ENCODE assay signal across 11 cellular contexts in the genomic region with DNA sequence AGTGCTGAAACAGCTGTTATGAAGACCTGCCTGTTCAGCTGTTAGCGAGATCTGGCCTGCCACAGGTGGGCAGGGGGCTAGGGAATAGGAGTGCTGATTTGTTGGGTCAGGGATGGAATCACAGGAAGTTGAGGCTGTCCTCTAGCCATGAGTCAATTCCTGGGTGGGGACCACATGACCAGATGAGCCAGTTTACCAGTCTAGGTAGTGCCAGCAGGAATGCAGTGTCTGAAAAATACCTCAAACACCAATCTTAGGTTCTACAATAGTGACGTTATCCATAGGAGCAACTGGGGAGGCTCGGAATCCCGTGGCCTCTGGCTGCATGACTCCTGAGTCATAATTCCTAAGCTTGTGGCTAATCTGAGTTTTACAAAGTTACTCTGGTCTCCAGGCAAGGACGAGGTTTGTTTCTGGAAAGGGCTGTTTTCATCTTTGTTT. TPM values are rescaled to one million over a fixed set of nuclear protein-coding genes. Genes with fewer than 3 reads are reported as not detected.
DNase-seq lines count a peak whose midpoint lies in the region; ATAC-seq and TF ChIP-seq lines count a peak whose summit lies in the region.
"Had no signal": no experiment of that assay in that cellular context is flagged by ENCODE, and none has a peak within 500 bp of the region (broad histone marks: within the 10 kb centered on the region; RNA-seq: fewer than 3 reads in every experiment).

No MANE protein-coding gene starts in this region.

- peak overlapping the region; percentile 86 for H3K27ac ChIP-seq in PC-3 (ENCODE audit: low read length)
- H3K27ac ChIP-seq: SK-N-MC had no signal

- peak overlapping the region; percentile 45; the same call in 1 of the 2 replicates for H2AFZ ChIP-seq in PC-3 (ENCODE audit: low read length)

- H3F3A ChIP-seq in PC-3 (ENCODE audit: low read length, unreplicated experiment): peaks cover 10% of the 10 kb centered on the region

- no peaks in the 10 kb centered on the region for H3K36me3 Mint-ChIP-seq in neural crest cell (ENCODE audit: low read depth)
- no peaks in the 10 kb centered on the region for H3K36me3 Mint-ChIP-seq in activated CD8-positive, alpha-beta T cell treated with anti-CD3 and anti-CD28 coated beads, Interleukin-2, amount 10 ng/mL, durations not matched to agents 7 days and 5 days (ENCODE audit: low read depth)

- TF ChIP-seq CTCF in PC-3 (conservative IDR thresholded peaks at IDR 0.05; ENCODE audit: low read depth, low read length) (no peak), neural crest cell (conservative IDR thresholded peaks at IDR 0.05) (no peak)

- H3K36me3 ChIP-seq in PC-3 (ENCODE audit: low read depth, low read length): no peaks in the 10 kb centered on the region

- H3K9me2 ChIP-seq in PC-3 (replicated peaks; ENCODE audit: low read length): no peaks in the 10 kb centered on the region

- DNase-seq in AG20443 (ENCODE audit: low spot score) (peak; percentile 65), PC-3 (peak; percentile 97), epidermal melanocyte (ENCODE audit: insufficient read length, low spot score) (peak; percentile 51), neural crest cell (ENCODE audit: low read depth, low spot score) (no peak), activated gamma-delta T cell treated with Interleukin-2 at 50 U/mL for 16 hours (no peak), NCI-H82 treated with DMSO at 0.1 percent for 48 hours (lab: John Stamatoyannopoulos, UW; ENCODE audit: unreplicated experiment) (no peak)
- no peak for DNase-seq in activated CD8-positive, alpha-beta T cell treated with anti-CD3 and anti-CD28 coated beads, Interleukin-2, amount 10 ng/mL, durations not matched to agents 7 days and 5 days
- no peak for DNase-seq in stimulated activated naive CD8-positive, alpha-beta T cell treated with anti-CD3 and anti-CD28 coated beads, Interleukin-15, Interleukin-2, amounts not matched to agents 100 U/mL and 50 U/mL, for 24 hours
- DNase-seq: NCI-H1092 treated with DMSO at 0.1 percent for 48 hours had no signal

- H3K9me3 Mint-ChIP-seq in neural crest cell: no peaks in the 10 kb centered on the region
- no peaks in the 10 kb centered on the region for H3K9me3 Mint-ChIP-seq in activated CD8-positive, alpha-beta T cell treated with anti-CD3 and anti-CD28 coated beads, Interleukin-2, amount 10 ng/mL, durations not matched to agents 7 days and 5 days (ENCODE audit: insufficient read depth)

- H3K4me3 ChIP-seq in PC-3 (ENCODE audit: low read length): peak overlapping the region; percentile 42; the same call in 1 of the 2 replicates
- H3K4me3 ChIP-seq: lung, SK-N-MC had no signal

- H3K9ac ChIP-seq in PC-3 (ENCODE audit: low read length): peak overlapping the region; percentile 32

- peaks cover 42% of the 10 kb centered on the region for H3K4me1 ChIP-seq in PC-3 (ENCODE audit: insufficient read depth, low read length)

- H3K4me3 Mint-ChIP-seq in neural crest cell: no peak overlapping the region
- H3K4me3 Mint-ChIP-seq in activated CD8-positive, alpha-beta T cell treated with anti-CD3 and anti-CD28 coated beads, Interleukin-2, amount 10 ng/mL, durations not matched to agents 7 days and 5 days: no peak overlapping the region

- H3K79me2 ChIP-seq in PC-3 (ENCODE audit: low read length): no peaks in the 10 kb centered on the region

- no TSS peak for BruUV-seq in PC-3 (replicated peaks; lab: Mats Ljungman, UMichigan)

- H3K4me1 Mint-ChIP-seq in neural crest cell: peaks cover 19% of the 10 kb centered on the region
- no peaks in the 10 kb centered on the region for H3K4me1 Mint-ChIP-seq in activated CD8-positive, alpha-beta T cell treated with anti-CD3 and anti-CD28 coated beads, Interleukin-2, amount 10 ng/mL, durations not matched to agents 7 days and 5 days (ENCODE audit: low read depth)

- CTCF ChIA-PET in PC-3 (lab: Charles Lee): no interaction called here
- CTCF ChIA-PET in activated CD8-positive, alpha-beta T cell treated with anti-CD3 and anti-CD28 coated beads, Interleukin-2, amount 10 ng/mL, durations not matched to agents 7 days and 5 days (lab: Charles Lee): interaction anchor here (1.1 to 1.2 kb wide), 2 partner anchors 11 to 12 kb away, joined by 4 to 5 read pairs; no protein-coding TSS in a partner anchor

- peak overlapping the region; percentile 63 for H3K27ac Mint-ChIP-seq in neural crest cell (ENCODE audit: unreplicated experiment)
- H3K27ac Mint-ChIP-seq in activated CD8-positive, alpha-beta T cell treated with anti-CD3 and anti-CD28 coated beads, Interleukin-2, amount 10 ng/mL, durations not matched to agents 7 days and 5 days: no peak overlapping the region

- POLR2A ChIA-PET in PC-3 (lab: Charles Lee; ENCODE audit: unreplicated experiment): interaction anchor here (0.6 kb wide), 1 partner anchor 37 kb away, joined by 11 read pairs; no protein-coding TSS in a partner anchor
- POLR2A ChIA-PET in activated CD8-positive, alpha-beta T cell treated with anti-CD3 and anti-CD28 coated beads, Interleukin-2, amount 10 ng/mL, durations not matched to agents 7 days and 5 days (lab: Charles Lee): no interaction called here

- no peaks in the 10 kb centered on the region for H3K9me3 ChIP-seq in PC-3 (ENCODE audit: low read length)

- H4K20me1 ChIP-seq in PC-3 (ENCODE audit: low read length): no peaks in the 10 kb centered on the region

- peak overlapping the region; percentile 74 for H3K4me2 ChIP-seq in PC-3 (ENCODE audit: low read length)

- intact Hi-C loops in PC-3 (cut with micrococcal nuclease): no loop called here

- H3K27me3 ChIP-seq in PC-3 (ENCODE audit: low read length): no peaks in the 10 kb centered on the region

- ATAC-seq in PC-3: peak; percentile 96
- ATAC-seq in activated CD8-positive, alpha-beta T cell treated with anti-CD3 and anti-CD28 coated beads, Interleukin-2, amount 10 ng/mL, durations not matched to agents 7 days and 5 days: no peak
- ATAC-seq in stimulated activated naive CD8-positive, alpha-beta T cell treated with anti-CD3 and anti-CD28 coated beads, Interleukin-15, Interleukin-2, amounts not matched to agents 100 U/mL and 50 U/mL, for 24 hours: no peak

- no peaks in the 10 kb centered on the region for H3K27me3 Mint-ChIP-seq in neural crest cell (ENCODE audit: low read depth)
- H3K27me3 Mint-ChIP-seq in activated CD8-positive, alpha-beta T cell treated with anti-CD3 and anti-CD28 coated beads, Interleukin-2, amount 10 ng/mL, durations not matched to agents 7 days and 5 days (ENCODE audit: low read depth): peaks cover 8% of the 10 kb centered on the region

RNA-seq across cellular contexts. Expression of gene DYSF, which starts 44.9 kb away (rescaled TPM):
- total RNA-seq in PC-3 (2014; rRNA removed) (13.0 and 18.8 TPM in 2 replicates), neural crest cell (2.2 and 2.4 TPM in 2 replicates)
- 1 to 10 TPM; 3.4 to 4.7 TPM for total RNA-seq in activated CD8-positive, alpha-beta T cell treated with anti-CD3 and anti-CD28 coated beads, Interleukin-2, amount 10 ng/mL, durations not matched to agents 7 days and 5 days

Comparison
In these comparisons a context has a peak if more than half of its experiments do, and no peak if none do; other contexts are left out.
1. DNase-seq: peak in AG20443 (single experiment), PC-3 (single experiment) and epidermal melanocyte (single experiment); none in neural crest cell (single experiment), activated CD8-positive, alpha-beta T cell treated with anti-CD3 and anti-CD28 coated beads, Interleukin-2, amount 10 ng/mL, durations not matched to agents 7 days and 5 days (single experiment), stimulated activated naive CD8-positive, alpha-beta T cell treated with anti-CD3 and anti-CD28 coated beads, Interleukin-15, Interleukin-2, amounts not matched to agents 100 U/mL and 50 U/mL, for 24 hours (single experiment), activated gamma-delta T cell treated with Interleukin-2 at 50 U/mL for 16 hours (single experiment) and NCI-H82 treated with DMSO at 0.1 percent for 48 hours (single experiment).